Comparison of ENCODE assay signal across 11 cellular contexts in the genomic region with DNA sequence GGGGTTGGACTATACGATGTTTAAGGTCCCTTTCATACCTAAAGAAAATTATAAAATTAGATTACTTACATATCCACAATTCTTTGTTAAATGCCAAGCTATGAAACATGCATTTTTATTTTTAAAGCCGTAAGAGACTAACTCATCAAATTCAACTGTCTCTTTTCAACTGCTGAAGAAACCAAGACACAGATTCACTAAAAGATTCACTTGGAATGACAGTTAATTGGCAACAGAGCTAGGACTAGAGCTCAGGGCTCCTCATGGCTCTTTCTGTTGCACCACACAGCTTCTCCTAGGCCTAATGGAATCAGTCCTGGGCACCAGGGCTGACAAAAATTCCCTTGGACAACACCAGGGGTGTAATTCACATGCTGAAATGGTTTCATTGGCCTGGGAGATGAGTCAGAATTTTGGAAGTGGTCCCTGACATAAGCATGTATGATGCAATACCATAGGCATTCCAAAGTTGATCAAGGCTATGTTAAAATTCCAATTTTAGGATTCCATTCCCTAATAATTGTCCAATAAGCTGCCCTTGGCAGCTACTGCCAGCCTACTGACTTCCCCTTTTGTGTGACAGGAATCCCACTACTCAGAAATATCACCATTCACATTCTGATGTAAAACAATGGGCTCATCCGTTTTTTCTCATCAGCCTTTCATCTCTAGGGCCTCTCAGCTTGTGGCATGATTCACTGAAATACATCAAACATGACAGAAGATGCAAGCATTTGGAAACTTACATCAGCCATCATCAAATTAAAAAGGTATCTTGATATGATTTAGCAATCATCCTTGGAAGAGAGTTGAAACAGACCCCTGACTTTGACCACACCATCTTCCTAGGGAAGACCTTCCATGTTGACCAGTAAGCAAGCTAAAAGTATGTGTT. TPM values are rescaled to one million over a fixed set of nuclear protein-coding genes. Genes with fewer than 3 reads are reported as not detected.
DNase-seq lines count a peak whose midpoint lies in the region; ATAC-seq and TF ChIP-seq lines count a peak whose summit lies in the region.
"Had no signal": no experiment of that assay in that cellular context is flagged by ENCODE, and none has a peak within 500 bp of the region (broad histone marks: within the 10 kb centered on the region; RNA-seq: fewer than 3 reads in every experiment).

No MANE protein-coding gene starts in this region.

- no peak overlapping the region for H2AFZ ChIP-seq in fibroblast of lung (ENCODE audit: low read length)

- no peaks in the 10 kb centered on the region for H3K36me3 ChIP-seq in fibroblast of lung (ENCODE audit: control insufficient read depth, insufficient read depth, low read length)

- ATAC-seq in sciatic nerve (peak; percentile 73), HG03565 (IDR thresholded peaks at IDR 0.05; ENCODE audit: unreplicated experiment) (no peak)

- POLR2A ChIA-PET in RWPE1 (lab: Yijun Ruan, JAX; ENCODE audit: low non-redundant PET) = no interaction called here

- no peaks in the 10 kb centered on the region for H3K9me3 ChIP-seq in fibroblast of lung (ENCODE audit: control insufficient read depth, insufficient read depth, low read depth, low read length)

- peak overlapping the region; percentile 4 for H3K4me2 ChIP-seq in fibroblast of lung (ENCODE audit: extremely low read depth, insufficient read depth, low read length)

- DNase-seq in DMS53 (lab: John Stamatoyannopoulos, UW) (peak; percentile 17), DMS53 treated with DMSO at 0.1 percent for 48 hours (lab: John Stamatoyannopoulos, UW; ENCODE audit: unreplicated experiment) (no peak), RWPE1 (ENCODE audit: low spot score) (peak; percentile 70), fibroblast of lung (ENCODE audit: low read depth in 2 of 2) (peak; percentile 86 to 93), sciatic nerve (ENCODE audit: low spot score) (no peak), posterior cingulate gyrus (no peak)
- DNase-seq in activated CD4-positive, CD25-positive, alpha-beta regulatory T cell treated with anti-CD3 and anti-CD28 coated beads, Interleukin-2, amount 50 U/mL, for 72 hours = no peak
- DNase-seq: cerebellar nuclear complex had no signal

- H3K79me2 ChIP-seq in fibroblast of lung (ENCODE audit: control insufficient read depth, insufficient read depth, low read length) = no peaks in the 10 kb centered on the region

- H3K9ac ChIP-seq in fibroblast of lung (ENCODE audit: insufficient read depth, low read length) = no peak overlapping the region

- no peak overlapping the region for H3K4me3 ChIP-seq in fibroblast of lung (replicated peaks in 1 of 4; ENCODE audit: control extremely low read depth in 1 of 4, insufficient read depth in 1 of 4, low read depth in 3 of 4, low read length in 4 of 4)

- H3K4me1 ChIP-seq in fibroblast of lung (ENCODE audit: control insufficient read depth, extremely low read depth, insufficient read depth, low read length) = peaks cover 10% of the 10 kb centered on the region

- H4K20me1 ChIP-seq in fibroblast of lung (ENCODE audit: control insufficient read depth, extremely low read depth, insufficient read depth, low read length) = no peaks in the 10 kb centered on the region

- CTCF ChIA-PET in RWPE1 (lab: Yijun Ruan, JAX) = no interaction called here

- peak; percentile 25; the same call in 1 of the 2 replicates for TF ChIP-seq CTCF in RWPE1 (conservative IDR thresholded peaks at IDR 0.05; ENCODE audit: low read depth)
- TF ChIP-seq CTCF in fibroblast of lung (conservative IDR thresholded peaks at IDR 0.05 in 1 of 2, IDR thresholded peaks at IDR 0.05 in 1 of 2; ENCODE audit: low read depth in 1 of 2, low read length in 2 of 2) = peak in 1 of 2 donors; percentile 44

- intact Hi-C loops in sciatic nerve (cut with DNase I) = no loop called here
- intact Hi-C loops in posterior cingulate gyrus (cut with DNase I) = no loop called here

- H3K27ac ChIP-seq in RWPE1 (peak overlapping the region; percentile 90), fibroblast of lung (ENCODE audit: insufficient read depth, low read length) (peak overlapping the region; percentile 69)
- H3K27ac ChIP-seq: VCaP had no signal

- no peaks in the 10 kb centered on the region for H3K27me3 ChIP-seq in fibroblast of lung (ENCODE audit: control insufficient read depth, insufficient read depth, low read length)

RNA-seq across cellular contexts. Expression of gene PLAC1, which starts 54.2 kb away (rescaled TPM):
- total RNA-seq in fibroblast of lung = 0.17 and 0.26 TPM in 2 replicates
- polyA plus RNA-seq in fibroblast of lung = 0.22 and 0.26 TPM in 2 replicates
- polyA plus RNA-seq in fibroblast of lung (2012) = 0.20 TPM in 1 of 2 replicates, not detected in the other
- polyA minus RNA-seq in fibroblast of lung (ENCODE audit: low replicate concordance) = not detected in 2 replicates
- not detected for total RNA-seq in sciatic nerve
- total RNA-seq: mesenteric fat pad had no signal

Comparison
In these comparisons a context has a peak if more than half of its experiments do, and no peak if none do; other contexts are left out.
1. DNase-seq: peak in DMS53 (single experiment), RWPE1 (single experiment) and fibroblast of lung (2 of 2); none in DMS53 treated with DMSO at 0.1 percent for 48 hours (single experiment), sciatic nerve (single experiment), activated CD4-positive, CD25-positive, alpha-beta regulatory T cell treated with anti-CD3 and anti-CD28 coated beads, Interleukin-2, amount 50 U/mL, for 72 hours (single experiment) and posterior cingulate gyrus (0 of 10).